Comparison of ENCODE assay signal across 21 cellular contexts in genomic region chr3:122307288-122307687, GRCh38. TPM values are rescaled to one million over a fixed set of nuclear protein-coding genes. Genes with fewer than 3 reads are reported as not detected.
DNase-seq lines count a peak whose midpoint lies in the region; ATAC-seq, FAIRE-seq and TF ChIP-seq lines count a peak whose summit lies in the region.
"Had no signal": no experiment of that assay in that cellular context is flagged by ENCODE, and none has a peak within 500 bp of the region (broad histone marks: within the 10 kb centered on the region; RNA-seq: fewer than 3 reads in every experiment).

No MANE protein-coding gene starts in this region.

- H3K4me3 ChIP-seq in HL-60 (replicated peaks; ENCODE audit: insufficient read depth, low read length) (no peak overlapping the region), neutrophil (ENCODE audit: low read depth in 1 of 2, low read length in 1 of 2) (no peak overlapping the region), mesendoderm (ENCODE audit: low read length) (no peak overlapping the region)
- H3K4me3 ChIP-seq: BLaER1, GM23248 had no signal

- no peaks in the 10 kb centered on the region for H3K79me1 ChIP-seq in mesendoderm (ENCODE audit: low read length)

- H3K79me2 ChIP-seq in mesendoderm (ENCODE audit: control insufficient read depth, insufficient read depth, low read length) = no peaks in the 10 kb centered on the region

- H3K18ac ChIP-seq in mesendoderm (ENCODE audit: low read length) = no peak overlapping the region

- peak overlapping the region; percentile 40 for H3K27ac Mint-ChIP-seq in stimulated activated naive B cell treated with anti-CD40 and anti-IgM and Interleukin-4, amounts not matched to agents 10 μg/mL and 1 μg/mL and 100 μg/mL, for 72 hours
- no peak overlapping the region for H3K27ac Mint-ChIP-seq in glutamatergic neuron (ENCODE audit: unreplicated experiment)
- H3K27ac Mint-ChIP-seq: CD8-positive, alpha-beta T cell; HFFc6; IgD-negative memory B cell had no signal

- H2AK5ac ChIP-seq in mesendoderm (ENCODE audit: low read length) = no peak overlapping the region

- no peak overlapping the region for H3K4ac ChIP-seq in mesendoderm (ENCODE audit: low read depth, low read length)

- no peaks in the 10 kb centered on the region for H3K9me3 ChIP-seq in neutrophil
- H3K9me3 ChIP-seq: BLaER1 had no signal

- H3K36me3 ChIP-seq in neutrophil = no peaks in the 10 kb centered on the region
- H3K36me3 ChIP-seq in mesendoderm (ENCODE audit: control insufficient read depth, insufficient read depth, low read length) = no peaks in the 10 kb centered on the region
- H3K36me3 ChIP-seq: BLaER1 had no signal

- peaks cover 19 to 39% of the 10 kb centered on the region in 2 donors for H3K4me1 Mint-ChIP-seq in stimulated activated naive B cell treated with anti-CD40 and anti-IgM and Interleukin-4, amounts not matched to agents 10 μg/mL and 1 μg/mL and 100 μg/mL, for 72 hours
- no peaks in the 10 kb centered on the region for H3K4me1 Mint-ChIP-seq in glutamatergic neuron (ENCODE audit: low read depth, unreplicated experiment)

- H3K36me3 Mint-ChIP-seq in stimulated activated naive B cell treated with anti-CD40 and anti-IgM and Interleukin-4, amounts not matched to agents 10 μg/mL and 1 μg/mL and 100 μg/mL, for 72 hours = no peaks in the 10 kb centered on the region
- no peaks in the 10 kb centered on the region for H3K36me3 Mint-ChIP-seq in glutamatergic neuron (ENCODE audit: unreplicated experiment)
- H3K36me3 Mint-ChIP-seq: CD14-positive monocyte; CD8-positive, alpha-beta T cell; IgD-negative memory B cell had no signal

- no peak overlapping the region for H3K9ac ChIP-seq in mesendoderm (ENCODE audit: low read length)
- H3K9ac ChIP-seq: BLaER1, GM23248 had no signal

- H4K5ac ChIP-seq in mesendoderm (ENCODE audit: low read length) = no peak overlapping the region

- no peak overlapping the region for H2BK120ac ChIP-seq in mesendoderm (ENCODE audit: low read depth, low read length)

- no peak overlapping the region for H3K56ac ChIP-seq in mesendoderm (ENCODE audit: low read length)

- TF ChIP-seq POLR2A in GM12892 (IDR thresholded peaks at IDR 0.05; ENCODE audit: low read depth, low read length) = no peak

- peak overlapping the region; percentile 35 for H3K27ac ChIP-seq in HL-60 (replicated peaks)
- H3K27ac ChIP-seq in neutrophil = peak overlapping the region; percentile 75
- H3K27ac ChIP-seq in mesendoderm (ENCODE audit: low read depth, low read length) = no peak overlapping the region
- H3K27ac ChIP-seq: BLaER1, GM23248 had no signal

- H3K23ac ChIP-seq in mesendoderm (ENCODE audit: low read length) = no peak overlapping the region

- no peak overlapping the region for H2BK5ac ChIP-seq in mesendoderm (ENCODE audit: low read length)

- no peak overlapping the region for H2BK15ac ChIP-seq in mesendoderm (replicated peaks; ENCODE audit: low read depth)

- peak overlapping the region; percentile 18 to 55 for H3K4me3 Mint-ChIP-seq in stimulated activated naive B cell treated with anti-CD40 and anti-IgM and Interleukin-4, amounts not matched to agents 10 μg/mL and 1 μg/mL and 100 μg/mL, for 72 hours
- no peak overlapping the region for H3K4me3 Mint-ChIP-seq in glutamatergic neuron (ENCODE audit: unreplicated experiment)
- H3K4me3 Mint-ChIP-seq: CD8-positive, alpha-beta T cell; HFFc6; IgD-negative memory B cell had no signal

- ATAC-seq in stimulated activated naive B cell treated with anti-CD40 and anti-IgM and Interleukin-4, amounts not matched to agents 10 μg/mL and 1 μg/mL and 100 μg/mL, for 72 hours (replicated peaks) = peak; percentile 85
- ATAC-seq: CD8-positive, alpha-beta T cell; HCT116; HepG2 had no signal

- DNase-seq in GM12892 (ENCODE audit: insufficient read length) (no peak), HL-60 (ENCODE audit: low read depth in 1 of 2, low spot score in 1 of 2) (no peak), glutamatergic neuron (no peak), mesendoderm (no peak)
- DNase-seq in stimulated activated naive B cell treated with anti-CD40 and anti-IgM and Interleukin-4, amounts not matched to agents 10 μg/mL and 1 μg/mL and 100 μg/mL, for 72 hours = no peak
- no peak for DNase-seq in stimulated activated CD4-positive, alpha-beta T cell treated with anti-CD3 and anti-CD28 coated beads, Interleukin-15, amount 100 ng/mL, for 24 hours
- DNase-seq: 8988T; Calu3; CD8-positive, alpha-beta T cell; DMS79 treated with DMSO at 0.1 percent for 48 hours; GF-D8; GM23248; H7; HFFc6; KBM-7 had no signal

- H3K9me3 Mint-ChIP-seq in stimulated activated naive B cell treated with anti-CD40 and anti-IgM and Interleukin-4, amounts not matched to agents 10 μg/mL and 1 μg/mL and 100 μg/mL, for 72 hours = no peaks in the 10 kb centered on the region
- H3K9me3 Mint-ChIP-seq in glutamatergic neuron (ENCODE audit: unreplicated experiment) = peaks cover 2% of the 10 kb centered on the region
- H3K9me3 Mint-ChIP-seq: CD14-positive monocyte; CD8-positive, alpha-beta T cell; HFFc6; IgD-negative memory B cell had no signal

- no CpG with 5 or more reads among the region's 4 CpGs for WGBS in mesendoderm (ENCODE audit: extremely low coverage, insufficient coverage, low lambda C conversion rate)

- no peak overlapping the region for H4K8ac ChIP-seq in mesendoderm (ENCODE audit: low read depth, low read length)

- FAIRE-seq in GM12892 (lab: Jason Lieb, UNC) = peak; percentile 63
- FAIRE-seq: HepG2 had no signal

- no peak overlapping the region for H3K4me2 ChIP-seq in mesendoderm (ENCODE audit: low read length)
- H3K4me2 ChIP-seq: BLaER1 had no signal

- H3K4me1 ChIP-seq in neutrophil (ENCODE audit: control insufficient read depth in 1 of 2, insufficient read depth in 1 of 2, low read depth in 1 of 2, low read length in 1 of 2) (peaks cover 41 to 52% of the 10 kb centered on the region in 2 experiments), mesendoderm (ENCODE audit: control insufficient read depth, low read depth, low read length) (no peaks in the 10 kb centered on the region)
- H3K4me1 ChIP-seq: BLaER1 had no signal

- TF ChIP-seq CTCF in HL-60 (IDR thresholded peaks at IDR 0.05; ENCODE audit: insufficient read depth, low read length) (no peak), neutrophil (IDR thresholded peaks at IDR 0.05) (no peak), glutamatergic neuron (IDR thresholded peaks at IDR 0.05; ENCODE audit: partially characterized antibody, unreplicated experiment) (no peak)

- no peaks in the 10 kb centered on the region for H3K27me3 ChIP-seq in HL-60 (ENCODE audit: insufficient read depth, poor library complexity, severe bottlenecking)
- no peaks in the 10 kb centered on the region for H3K27me3 ChIP-seq in neutrophil
- no peaks in the 10 kb centered on the region for H3K27me3 ChIP-seq in mesendoderm (ENCODE audit: insufficient read depth, low read length, poor library complexity)
- H3K27me3 ChIP-seq: BLaER1 had no signal

- no peaks in the 10 kb centered on the region for H3K27me3 Mint-ChIP-seq in stimulated activated naive B cell treated with anti-CD40 and anti-IgM and Interleukin-4, amounts not matched to agents 10 μg/mL and 1 μg/mL and 100 μg/mL, for 72 hours
- no peaks in the 10 kb centered on the region for H3K27me3 Mint-ChIP-seq in glutamatergic neuron (ENCODE audit: unreplicated experiment)

RNA-seq across cellular contexts. Expression of gene CSTA, which starts 17.8 kb away (rescaled TPM):
- 0.68 TPM for polyA plus RNA-seq in GM12892 (2012; ENCODE audit: missing spikeins)
- not detected for total RNA-seq in glutamatergic neuron (ENCODE audit: unreplicated experiment)
- polyA plus RNA-seq in mesendoderm (2013, experiment 1 of 2) = 0.55 TPM
- polyA plus RNA-seq in mesendoderm (2013, experiment 2 of 2) = 0.48 TPM
- total RNA-seq: Calu3; CD8-positive, alpha-beta T cell; H7 had no signal
- polyA plus RNA-seq: IgD-negative memory B cell had no signal
